8 cellular contexts compared by ENCODE assay signal in genomic region chr16:71724320-71724751, GRCh38. TPM values are rescaled to one million over a fixed set of nuclear protein-coding genes. Genes with fewer than 3 reads are reported as not detected.
DNase-seq lines count a peak whose midpoint lies in the region; ATAC-seq and TF ChIP-seq lines count a peak whose summit lies in the region.

A gene with protein sequence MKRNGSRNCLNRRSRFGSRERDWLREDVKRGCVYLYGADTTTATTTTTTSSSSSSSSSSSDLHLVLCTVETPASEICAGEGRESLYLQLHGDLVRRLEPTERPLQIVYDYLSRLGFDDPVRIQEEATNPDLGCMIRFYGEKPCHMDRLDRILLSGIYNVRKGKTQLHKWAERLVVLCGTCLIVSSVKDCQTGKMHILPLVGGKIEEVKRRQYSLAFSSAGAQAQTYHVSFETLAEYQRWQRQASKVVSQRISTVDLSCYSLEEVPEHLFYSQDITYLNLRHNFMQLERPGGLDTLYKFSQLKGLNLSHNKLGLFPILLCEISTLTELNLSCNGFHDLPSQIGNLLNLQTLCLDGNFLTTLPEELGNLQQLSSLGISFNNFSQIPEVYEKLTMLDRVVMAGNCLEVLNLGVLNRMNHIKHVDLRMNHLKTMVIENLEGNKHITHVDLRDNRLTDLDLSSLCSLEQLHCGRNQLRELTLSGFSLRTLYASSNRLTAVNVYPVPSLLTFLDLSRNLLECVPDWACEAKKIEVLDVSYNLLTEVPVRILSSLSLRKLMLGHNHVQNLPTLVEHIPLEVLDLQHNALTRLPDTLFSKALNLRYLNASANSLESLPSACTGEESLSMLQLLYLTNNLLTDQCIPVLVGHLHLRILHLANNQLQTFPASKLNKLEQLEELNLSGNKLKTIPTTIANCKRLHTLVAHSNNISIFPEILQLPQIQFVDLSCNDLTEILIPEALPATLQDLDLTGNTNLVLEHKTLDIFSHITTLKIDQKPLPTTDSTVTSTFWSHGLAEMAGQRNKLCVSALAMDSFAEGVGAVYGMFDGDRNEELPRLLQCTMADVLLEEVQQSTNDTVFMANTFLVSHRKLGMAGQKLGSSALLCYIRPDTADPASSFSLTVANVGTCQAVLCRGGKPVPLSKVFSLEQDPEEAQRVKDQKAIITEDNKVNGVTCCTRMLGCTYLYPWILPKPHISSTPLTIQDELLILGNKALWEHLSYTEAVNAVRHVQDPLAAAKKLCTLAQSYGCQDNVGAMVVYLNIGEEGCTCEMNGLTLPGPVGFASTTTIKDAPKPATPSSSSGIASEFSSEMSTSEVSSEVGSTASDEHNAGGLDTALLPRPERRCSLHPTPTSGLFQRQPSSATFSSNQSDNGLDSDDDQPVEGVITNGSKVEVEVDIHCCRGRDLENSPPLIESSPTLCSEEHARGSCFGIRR (N-terminal part only) (minus strand): TSS chr16:71724701. CDS start chr16:71714795, 9,906 bp downstream.

- DNase-seq in AG08395 (ENCODE audit: low spot score) (peak; percentile 4), LHCN-M2 (ENCODE audit: low read depth) (no peak), natural killer cell (no peak), GM13977 (ENCODE audit: low spot score) (no peak), HPDE6-E6E7 (ENCODE audit: extremely low spot score) (no peak), NCI-H128 (lab: John Stamatoyannopoulos, UW; ENCODE audit: unreplicated experiment) (no peak)

- peaks cover 16 to 18% of the 10 kb centered on the region in 2 donors for H3K4me1 Mint-ChIP-seq in natural killer cell

- ATAC-seq in natural killer cell = no peak
- no peak for ATAC-seq in GM19395 (IDR thresholded peaks at IDR 0.05; ENCODE audit: unreplicated experiment)

- H3K9me3 Mint-ChIP-seq in natural killer cell = no peaks in the 10 kb centered on the region

- no peaks in the 10 kb centered on the region for H3K9me3 ChIP-seq in ectodermal cell (ENCODE audit: control insufficient read depth, low read length)

- 37 to 39% methylated on average over 10 of the region's 10 CpGs for WGBS in ectodermal cell, 2 experiments

- no peak for TF ChIP-seq CTCF in natural killer cell (IDR thresholded peaks at IDR 0.05)
- TF ChIP-seq CTCF in GM13977 (IDR thresholded peaks at IDR 0.05; ENCODE audit: extremely low read depth, insufficient read depth, missing control alignments) = no peak

- no peaks in the 10 kb centered on the region for H3K27me3 Mint-ChIP-seq in natural killer cell (ENCODE audit: low read depth in 2 of 2)

- peaks cover 21% of the 10 kb centered on the region for H3K27me3 ChIP-seq in ectodermal cell (ENCODE audit: control insufficient read depth, insufficient read depth, low read length, poor library complexity, severe bottlenecking)

- H3K27ac Mint-ChIP-seq in natural killer cell = peak within 1 kb of the TSS; percentile 64 to 65

- H3K36me3 Mint-ChIP-seq in natural killer cell = no peaks in the 10 kb centered on the region

- intact Hi-C loops in natural killer cell (cut with micrococcal nuclease) = loop anchor here (5.0 kb wide), 1 partner anchor 158 kb away; the partner anchor contains the start of gene ZNF821

- H3K27ac ChIP-seq in ectodermal cell (ENCODE audit: insufficient read depth, low read depth, low read length, poor library complexity, severe bottlenecking) = peak within 1 kb of the TSS; percentile 67

- H3K4me1 ChIP-seq in ectodermal cell (ENCODE audit: control insufficient read depth, insufficient read depth, low read length) = peaks cover 21% of the 10 kb centered on the region

- H3K4me3 Mint-ChIP-seq in natural killer cell = peak within 1 kb of the TSS; percentile 87

- in situ Hi-C loops in GM13977 (cut with MboI; ENCODE audit: low pct_unique_long_range_greater_than_20kb, low sequenced_read_pairs, unreplicated experiment) = no loop called here

- H3K36me3 ChIP-seq in ectodermal cell (ENCODE audit: control insufficient read depth, insufficient read depth, low read length) = no peaks in the 10 kb centered on the region

- H3K4me3 ChIP-seq in ectodermal cell (ENCODE audit: insufficient read depth, low read depth, low read length) = peak within 1 kb of the TSS; percentile 82

RNA-seq across cellular contexts. Expression of the gene that starts here (rescaled TPM):
- total RNA-seq in LHCN-M2 (2014; rRNA removed) (9.3 and 10.3 TPM in 2 replicates), natural killer cell (1 to 10 TPM; 6.4 to 9.8 (median 9.2) TPM)
- 2.9 TPM for polyA plus RNA-seq in LHCN-M2 (2012)
- 11.4 TPM for polyA plus RNA-seq in ectodermal cell (2013, experiment 1 of 4)
- polyA plus RNA-seq in ectodermal cell (2013, experiment 2 of 4) = 11.6 TPM
- polyA plus RNA-seq in ectodermal cell (2013, experiment 3 of 4) = 9.7 TPM
- polyA plus RNA-seq in ectodermal cell (2013, experiment 4 of 4) = 11.3 TPM
